In the genomic region with DNA sequence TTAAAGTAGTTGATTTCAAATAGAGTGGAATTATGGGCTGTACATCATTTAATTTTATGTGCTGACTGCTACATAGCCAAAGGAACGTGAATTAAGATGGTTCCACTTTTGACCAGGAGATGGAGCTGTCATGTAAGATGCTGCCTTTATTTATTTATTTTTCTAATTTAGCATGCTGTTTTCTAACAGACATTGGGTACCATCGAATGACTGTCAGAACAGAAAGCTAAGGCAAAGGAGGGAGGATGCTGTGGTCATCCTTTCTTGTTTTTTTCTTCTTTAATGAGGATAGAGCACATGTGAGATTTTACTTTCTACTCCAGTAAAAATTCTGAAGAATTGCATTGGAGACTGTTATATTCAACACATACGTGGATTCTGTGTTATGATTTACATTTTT, we compare ENCODE assay signal across 10 cellular contexts. TPM values are rescaled to one million over a fixed set of nuclear protein-coding genes. Genes with fewer than 3 reads are reported as not detected.
A peak's percentile ranks its signal among the peaks of the same experiment; 100 is the strongest.
DNase-seq lines count a peak whose midpoint lies in the region; ATAC-seq and TF ChIP-seq lines count a peak whose summit lies in the region.
"Had no signal": no experiment of that assay in that cellular context is flagged by ENCODE, and none has a peak within 500 bp of the region (broad histone marks: within the 10 kb centered on the region; RNA-seq: fewer than 3 reads in every experiment).

A gene (plus strand): TSS at position 185 of the 400 bp plus-strand sequence. CDS start 56,410 bp downstream, outside the sequence.

- no peaks in the 10 kb centered on the region for H3K27me3 ChIP-seq in BJ (ENCODE audit: control insufficient read depth, insufficient read depth, low read length)
- H3K27me3 ChIP-seq in Panc1 (ENCODE audit: control insufficient read depth, insufficient read depth, low read length): no peaks in the 10 kb centered on the region

- no peak within 1 kb of the TSS for H3K4me3 ChIP-seq in BJ (ENCODE audit: low read depth, low read length)
- no peak within 1 kb of the TSS for H3K4me3 ChIP-seq in Panc1 (ENCODE audit: low read depth in 2 of 2, low read length in 2 of 2)
- H3K4me3 ChIP-seq in fibroblast of mammary gland (ENCODE audit: control insufficient read depth, low read depth, low read length): no peak within 1 kb of the TSS

- peaks cover 10% of the 10 kb centered on the region for H3K27me3 Mint-ChIP-seq in osteocyte (ENCODE audit: unreplicated experiment)
- peaks cover 0 to 4% (median 0%) of the 10 kb centered on the region in 3 donors for H3K27me3 Mint-ChIP-seq in immature natural killer cell (ENCODE audit: low read depth in 3 of 3)

- H3K4me3 Mint-ChIP-seq in osteocyte (ENCODE audit: unreplicated experiment) (no peak within 1 kb of the TSS), immature natural killer cell (no peak within 1 kb of the TSS)
- H3K4me3 Mint-ChIP-seq: IgD-negative memory B cell; naive thymus-derived CD4-positive, alpha-beta T cell had no signal

- intact Hi-C loops in Panc1 (cut with micrococcal nuclease; ENCODE audit: unreplicated experiment): loop anchor here (2.0 to 10.0 kb wide), 2 partner anchors 54 to 636 kb away; no protein-coding TSS in a partner anchor

- H3K36me3 ChIP-seq in BJ (ENCODE audit: control insufficient read depth, insufficient read depth, low read length) (no peaks in the 10 kb centered on the region), Panc1 (ENCODE audit: control insufficient read depth, insufficient read depth, low read length) (no peaks in the 10 kb centered on the region)

- H3K27ac ChIP-seq in Panc1 (ENCODE audit: low read length): no peak within 1 kb of the TSS

- DNase-seq in BJ (ENCODE audit: low read depth): peak; percentile 3
- DNase-seq in HuH-7 (ENCODE audit: low spot score): peak; percentile 7
- DNase-seq in Panc1 (ENCODE audit: low read depth, low spot score): peak; percentile 35
- peak; percentile 71 for DNase-seq in fibroblast of mammary gland (ENCODE audit: low read depth)
- DNase-seq in osteocyte (ENCODE audit: extremely low spot score, unreplicated experiment): no peak
- no peak for DNase-seq in immature natural killer cell
- DNase-seq in ecto neural progenitor cell (ENCODE audit: low spot score): no peak

- no peaks in the 10 kb centered on the region for H3K4me1 ChIP-seq in Panc1 (ENCODE audit: control insufficient read depth, insufficient read depth, low read length)

- H3K9me3 Mint-ChIP-seq in osteocyte (ENCODE audit: unreplicated experiment) (no peaks in the 10 kb centered on the region), immature natural killer cell (peaks cover 0 to 4% (median 0%) of the 10 kb centered on the region in 6 donors)
- H3K9me3 Mint-ChIP-seq: IgD-negative memory B cell had no signal

- no peaks in the 10 kb centered on the region for H3K36me3 Mint-ChIP-seq in osteocyte (ENCODE audit: unreplicated experiment)
- no peaks in the 10 kb centered on the region for H3K36me3 Mint-ChIP-seq in immature natural killer cell
- H3K36me3 Mint-ChIP-seq: IgD-negative memory B cell; naive thymus-derived CD4-positive, alpha-beta T cell had no signal

- no TSS peak for BruUV-seq in Panc1 (replicated peaks; lab: Mats Ljungman, UMichigan)

- POLR2A ChIA-PET in BJ (lab: Charles Lee): interaction anchor here (0.6 kb wide), 1 partner anchor 772 kb away, joined by 3 read pairs; no protein-coding TSS in a partner anchor
- POLR2A ChIA-PET in Panc1 (lab: Charles Lee): no interaction called here

- no peak within 1 kb of the TSS for H3K27ac Mint-ChIP-seq in osteocyte (ENCODE audit: unreplicated experiment)
- H3K27ac Mint-ChIP-seq in immature natural killer cell: no peak within 1 kb of the TSS
- H3K27ac Mint-ChIP-seq: IgD-negative memory B cell; naive thymus-derived CD4-positive, alpha-beta T cell had no signal

- in situ Hi-C loops in Panc1 (cut with HindIII; ENCODE audit: low pct_unique_long_range_greater_than_20kb, low sequenced_read_pairs): no loop called here

- H3K4me1 Mint-ChIP-seq in osteocyte (ENCODE audit: unreplicated experiment) (no peaks in the 10 kb centered on the region), immature natural killer cell (no peaks in the 10 kb centered on the region)
- H3K4me1 Mint-ChIP-seq: IgD-negative memory B cell; naive thymus-derived CD4-positive, alpha-beta T cell had no signal

- no peaks in the 10 kb centered on the region for H3K9me3 ChIP-seq in Panc1 (ENCODE audit: control insufficient read depth, insufficient read depth, low read depth, low read length)

- CTCF ChIA-PET in BJ (lab: Yijun Ruan, JAX): interaction anchor here (0.7 to 1.5 kb wide), 4 partner anchors 9 to 222 kb away, joined by 3 to 5 read pairs (median 3); no protein-coding TSS in a partner anchor
- CTCF ChIA-PET in Panc1 (lab: Charles Lee): interaction anchor here (0.6 kb wide), 1 partner anchor 11 kb away, joined by 4 read pairs; no protein-coding TSS in a partner anchor

- ATAC-seq in GM18520 (IDR thresholded peaks at IDR 0.05; ENCODE audit: unreplicated experiment): peak; percentile 45
- no peak for ATAC-seq in Panc1
- ATAC-seq: naive thymus-derived CD4-positive, alpha-beta T cell had no signal

- TF ChIP-seq CTCF in BJ (IDR thresholded peaks at IDR 0.05; ENCODE audit: insufficient read depth, low read depth, low read length) (peak; percentile 57), Panc1 (IDR thresholded peaks at IDR 0.05) (peak; percentile 72; the same call in 1 of the 2 replicates), fibroblast of mammary gland (conservative IDR thresholded peaks at IDR 0.05; ENCODE audit: control insufficient read depth, insufficient read depth, low read depth, low read length) (peak; percentile 64), osteocyte (IDR thresholded peaks at IDR 0.05) (peak; percentile 69)

RNA-seq across cellular contexts. Expression of the gene that starts here (rescaled TPM):
- polyA plus RNA-seq in BJ (2011; rRNA removed) (0.05 and 0.07 TPM in 2 replicates), immature natural killer cell (not detected)
- polyA minus RNA-seq in BJ (2011; rRNA and poly(A)+ RNA removed): 0.05 and 0.10 TPM in 2 replicates
- total RNA-seq in Panc1 (2021; ENCODE audit: unreplicated experiment) (not detected), osteocyte (0.24 and 0.73 TPM in 2 replicates)
- not detected for polyA plus RNA-seq in Panc1 (2012; ENCODE audit: insufficient read length)
- total RNA-seq: naive thymus-derived CD4-positive, alpha-beta T cell had no signal
- polyA plus RNA-seq: naive thymus-derived CD4-positive, alpha-beta T cell had no signal

Comparison
In these comparisons a context has a peak if more than half of its experiments do, and no peak if none do; other contexts are left out.
1. Peak in DNase-seq in BJ; RNA of the gene not detected or under 1 TPM.
2. Peak in DNase-seq in Panc1; RNA of the gene not detected or under 1 TPM.
3. DNase-seq: peak in HuH-7 (single experiment) and fibroblast of mammary gland (single experiment); none in osteocyte (single experiment), immature natural killer cell (0 of 3) and ecto neural progenitor cell (single experiment).
4. Peak in every context shown above with its lines, with median percentiles within 50 percentile points of each other: CTCF ChIP-seq.